18 cellular contexts compared by ENCODE assay signal in the genomic region with DNA sequence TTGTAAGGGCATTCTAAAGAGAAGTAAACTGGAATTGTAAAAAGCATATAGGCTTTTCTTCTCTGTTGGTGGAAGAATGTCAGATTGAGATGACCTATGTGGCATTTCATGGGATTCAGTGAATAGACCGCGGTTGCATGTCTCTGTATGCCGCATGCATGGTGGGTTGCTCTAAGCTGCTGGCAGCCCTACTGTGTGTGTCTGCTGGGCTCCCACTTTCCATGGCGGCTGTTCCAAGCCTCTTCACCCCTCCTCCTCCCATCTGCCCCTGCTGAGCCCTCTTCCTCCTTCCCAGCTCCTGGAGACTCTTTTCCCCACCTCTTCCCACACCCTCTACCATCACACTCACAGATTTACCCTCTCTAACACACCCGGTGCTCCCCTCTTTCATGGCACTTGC. TPM values are rescaled to one million over a fixed set of nuclear protein-coding genes. Genes with fewer than 3 reads are reported as not detected.
"Had no signal": no experiment of that assay in that cellular context is flagged by ENCODE, and none has a peak within 500 bp of the region (broad histone marks: within the 10 kb centered on the region; RNA-seq: fewer than 3 reads in every experiment).

No MANE protein-coding gene starts in this region.

- DNase-seq: Kasumi-1, MM.1S, NCI-H1436 treated with DMSO at 0.1 percent for 48 hours, NCI-H1694, NCI-H2107, NCI-H2227 treated with DMSO at 0.1 percent for 48 hours, NCI-H524 treated with DMSO at 0.1 percent for 48 hours, NCI-H69, NCI-H774, Right ventricle myocardium superior, RPMI8226, SIG-M5 had no signal

- H3K36me3 ChIP-seq: SJSA1 had no signal

- H3K9me3 ChIP-seq: SJSA1 had no signal

- FAIRE-seq: RCC 7860 had no signal

- H3K9ac ChIP-seq: KMS-11 had no signal

- H3K4me2 ChIP-seq: KMS-11 had no signal

- H3K4me1 ChIP-seq: SJSA1 had no signal

- H3K27me3 ChIP-seq: SJSA1 had no signal

- H3K27ac ChIP-seq: KMS-11, SJSA1, SK-N-MC had no signal

- H3K4me3 ChIP-seq: SJSA1, SK-N-MC had no signal

RNA-seq across cellular contexts. Expression of gene ATP6V1C2, which starts 12.6 kb away (rescaled TPM):
- total RNA-seq: HT-29, M059J had no signal
